Comparison of ENCODE assay signal across 1 cellular context in genomic region chr3:49030331-49030730, GRCh38.
TF ChIP-seq lines count a peak whose summit lies in the region.

No MANE protein-coding gene starts in this region.

TF ChIP-seq in HCT116, 20 proteins besides CTCF, POLR2A, EP300 and RAD21:
- no peak for TF ChIP-seq REST (IDR thresholded peaks at IDR 0.05; ENCODE audit: low read depth)
- TF ChIP-seq ATF3 (IDR thresholded peaks at IDR 0.05) = no peak
- TF ChIP-seq EGR1 (IDR thresholded peaks at IDR 0.05; ENCODE audit: low read depth) = no peak
- TF ChIP-seq EZH2 (IDR thresholded peaks at IDR 0.05) = no peak
- no peak for TF ChIP-seq TCF7L2 (IDR thresholded peaks at IDR 0.05; ENCODE audit: borderline replicate concordance, extremely low read depth, insufficient read depth, insufficient read length)
- TF ChIP-seq, protein P1, sequence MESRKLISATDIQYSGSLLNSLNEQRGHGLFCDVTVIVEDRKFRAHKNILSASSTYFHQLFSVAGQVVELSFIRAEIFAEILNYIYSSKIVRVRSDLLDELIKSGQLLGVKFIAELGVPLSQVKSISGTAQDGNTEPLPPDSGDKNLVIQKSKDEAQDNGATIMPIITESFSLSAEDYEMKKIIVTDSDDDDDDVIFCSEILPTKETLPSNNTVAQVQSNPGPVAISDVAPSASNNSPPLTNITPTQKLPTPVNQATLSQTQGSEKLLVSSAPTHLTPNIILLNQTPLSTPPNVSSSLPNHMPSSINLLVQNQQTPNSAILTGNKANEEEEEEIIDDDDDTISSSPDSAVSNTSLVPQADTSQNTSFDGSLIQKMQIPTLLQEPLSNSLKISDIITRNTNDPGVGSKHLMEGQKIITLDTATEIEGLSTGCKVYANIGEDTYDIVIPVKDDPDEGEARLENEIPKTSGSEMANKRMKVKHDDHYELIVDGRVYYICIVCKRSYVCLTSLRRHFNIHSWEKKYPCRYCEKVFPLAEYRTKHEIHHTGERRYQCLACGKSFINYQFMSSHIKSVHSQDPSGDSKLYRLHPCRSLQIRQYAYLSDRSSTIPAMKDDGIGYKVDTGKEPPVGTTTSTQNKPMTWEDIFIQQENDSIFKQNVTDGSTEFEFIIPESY (IDR thresholded peaks at IDR 0.05; ENCODE audit: extremely low read depth, insufficient replicate concordance, low read length) = no peak
- no peak for TF ChIP-seq JUND (IDR thresholded peaks at IDR 0.05)
- TF ChIP-seq CBX3 (IDR thresholded peaks at IDR 0.05; ENCODE audit: low read depth) = no peak
- no peak for TF ChIP-seq SP1 (IDR thresholded peaks at IDR 0.05; ENCODE audit: low read depth)
- no peak for TF ChIP-seq POLR2AphosphoS5 (IDR thresholded peaks at IDR 0.05; ENCODE audit: low read depth, low read length)
- no peak for TF ChIP-seq YY1 (IDR thresholded peaks at IDR 0.05; ENCODE audit: extremely low read depth, insufficient replicate concordance, low read depth, low read length)
- no peak for TF ChIP-seq ZFX (IDR thresholded peaks at IDR 0.05)
- no peak for TF ChIP-seq ELF1 (IDR thresholded peaks at IDR 0.05; ENCODE audit: borderline replicate concordance, low read depth)
- TF ChIP-seq EZH2phosphoT487 (IDR thresholded peaks at IDR 0.05; ENCODE audit: borderline replicate concordance) = no peak
- TF ChIP-seq SIN3A (IDR thresholded peaks at IDR 0.05; ENCODE audit: low read depth) = no peak
- no peak for TF ChIP-seq CEBPB (IDR thresholded peaks at IDR 0.05; ENCODE audit: low read depth)
- no peak for TF ChIP-seq MAX (IDR thresholded peaks at IDR 0.05)
- no peak for TF ChIP-seq FOSL1 (IDR thresholded peaks at IDR 0.05; ENCODE audit: low read depth)
- no peak for TF ChIP-seq ZNF274 (IDR thresholded peaks at IDR 0.05; ENCODE audit: low read depth, low read length)
